Comparison of ENCODE assay signal across 34 cellular contexts in genomic region chr14:37186865-37187264, GRCh38.
"Had no signal": no experiment of that assay in that cellular context is flagged by ENCODE, and none has a peak within 500 bp of the region (broad histone marks: within the 10 kb centered on the region; RNA-seq: fewer than 3 reads in every experiment).

No MANE protein-coding gene starts in this region.

- H3K9me3 ChIP-seq: MG63 had no signal

- H3K36me3 ChIP-seq: MG63 had no signal

- H3K27me3 ChIP-seq: MG63 had no signal

- H3K4me3 ChIP-seq: MG63 had no signal

- DNase-seq: Karpas-422, Kasumi-1, MG63, MM.1S, MV-4-11, NCI-H1048, NCI-H1092, NCI-H1092 treated with DMSO at 0.1 percent for 48 hours, NCI-H1105, NCI-H1105 treated with DMSO at 0.1 percent for 48 hours, NCI-H1417, NCI-H1417 treated with DMSO at 0.1 percent for 48 hours, NCI-H1436, NCI-H1436 treated with DMSO at 0.1 percent for 48 hours, NCI-H146, NCI-H1694, NCI-H1694 treated with DMSO at 0.1 percent for 48 hours, NCI-H187, NCI-H187 treated with DMSO at 0.1 percent for 48 hours, NCI-H1930, NCI-H2029, NCI-H2029 treated with DMSO at 0.1 percent for 48 hours, NCI-H2081, NCI-H2081 treated with DMSO at 0.1 percent for 48 hours, NCI-H2107, NCI-H2171, NCI-H2171 treated with DMSO at 0.1 percent for 48 hours, NCI-H2227 treated with DMSO at 0.1 percent for 48 hours, NCI-H226, NCI-H345, NCI-H446, NCI-H446 treated with DMSO at 0.1 percent for 48 hours, NCI-H510A, NCI-H510A treated with DMSO at 0.1 percent for 48 hours had no signal
